11 cellular contexts compared by ENCODE assay signal in genomic region chr17:16872351-16872751, GRCh38.
"Had no signal": no experiment of that assay in that cellular context is flagged by ENCODE, and none has a peak within 500 bp of the region (broad histone marks: within the 10 kb centered on the region; RNA-seq: fewer than 3 reads in every experiment).

No MANE protein-coding gene starts in this region.

- H3K9me3 ChIP-seq: colonic mucosa, gastrocnemius medialis, transverse colon had no signal

- H3K4me1 ChIP-seq: colonic mucosa, gastrocnemius medialis, heart right ventricle had no signal

- H3K27ac ChIP-seq: colonic mucosa, gastrocnemius medialis, heart right ventricle, transverse colon had no signal

- H3K27me3 ChIP-seq: colonic mucosa, gastrocnemius medialis, transverse colon had no signal

- DNase-seq: activated CD4-positive, alpha-beta memory T cell treated with anti-CD3 and anti-CD28 coated beads, Interleukin-2, amount 10 ng/mL, durations not matched to agents 7 days and 5 days; activated CD8-positive, alpha-beta memory T cell treated with anti-CD3 and anti-CD28 coated beads, Interleukin-2, amount 50 U/mL, for 4 hours; activated naive CD4-positive, alpha-beta T cell; gastrocnemius medialis; heart right ventricle; left ventricle myocardium superior; substantia nigra; SW 1271; T-helper 9 cell had no signal

- H3K36me3 ChIP-seq: colonic mucosa, gastrocnemius medialis, heart right ventricle, transverse colon had no signal

- ATAC-seq: gastrocnemius medialis, left ventricle myocardium superior had no signal

- H3K4me3 ChIP-seq: colonic mucosa, gastrocnemius medialis, heart right ventricle, transverse colon had no signal
